Comparison of ENCODE assay signal across 19 cellular contexts in genomic region chr20:31830406-31830981, GRCh38. TPM values are rescaled to one million over a fixed set of nuclear protein-coding genes. Genes with fewer than 3 reads are reported as not detected.
"Had no signal": no experiment of that assay in that cellular context is flagged by ENCODE, and none has a peak within 500 bp of the region (broad histone marks: within the 10 kb centered on the region; RNA-seq: fewer than 3 reads in every experiment).

No MANE protein-coding gene starts in this region.

- H3K36me3 ChIP-seq: heart left ventricle, ovary, uterus had no signal

- H3K36me3 Mint-ChIP-seq: naive thymus-derived CD4-positive, alpha-beta T cell had no signal

- FAIRE-seq: small intestine had no signal

- H3K4me1 ChIP-seq: uterus had no signal

- ATAC-seq: naive thymus-derived CD4-positive, alpha-beta T cell; right cardiac atrium had no signal

- H3K4me3 Mint-ChIP-seq: naive thymus-derived CD4-positive, alpha-beta T cell had no signal

- H3K9me3 Mint-ChIP-seq: naive thymus-derived CD4-positive, alpha-beta T cell had no signal

- H3K27ac ChIP-seq: coronary artery, ovary, uterus had no signal

- DNase-seq: effector CD4-positive, alpha-beta T cell; foreskin melanocyte; heart left ventricle; hippocampal formation; kidney glomerular epithelial cell; naive thymus-derived CD4-positive, alpha-beta T cell; ovary; small intestine; stimulated activated CD4-positive, alpha-beta T cell treated with anti-CD3 and anti-CD28 coated beads, Interleukin-2, amount 100 ng/mL, for 48 hours; stimulated activated naive CD4-positive, alpha-beta T cell treated with Interleukin-2 at 50 U/mL for 16 hours; trophoblast cell; uterus had no signal

- H3K9me3 ChIP-seq: heart left ventricle, ovary, uterus had no signal

- H3K27me3 ChIP-seq: heart left ventricle, ovary, uterus had no signal

- H3K4me3 ChIP-seq: coronary artery, heart left ventricle, ovary, uterus had no signal

- H3K27ac Mint-ChIP-seq: naive thymus-derived CD4-positive, alpha-beta T cell had no signal

RNA-seq across cellular contexts. Expression of gene MYLK2, which starts 11.3 kb away (rescaled TPM):
- total RNA-seq: mesenteric fat pad, mononuclear cell, posterior vena cava had no signal
- polyA plus RNA-seq: naive thymus-derived CD4-positive, alpha-beta T cell had no signal

RNA-seq across cellular contexts. Expression of gene FOXS1, which starts 14.9 kb away (rescaled TPM):
- total RNA-seq: mesenteric fat pad; mononuclear cell; naive thymus-derived CD4-positive, alpha-beta T cell had no signal
- polyA plus RNA-seq: naive thymus-derived CD4-positive, alpha-beta T cell; neural cell had no signal

RNA-seq across cellular contexts. Expression of gene DUSP15, which starts 39.8 kb away (rescaled TPM):
- total RNA-seq: mononuclear cell; naive thymus-derived CD4-positive, alpha-beta T cell had no signal
- polyA plus RNA-seq: naive thymus-derived CD4-positive, alpha-beta T cell had no signal

RNA-seq across cellular contexts. Expression of gene TTLL9, which starts 39.9 kb away (rescaled TPM):
- total RNA-seq: dermis microvascular lymphatic vessel endothelial cell; heart left ventricle; mononuclear cell; naive thymus-derived CD4-positive, alpha-beta T cell had no signal
- polyA plus RNA-seq: heart left ventricle; naive thymus-derived CD4-positive, alpha-beta T cell had no signal
